ENCODE assay signal across 19 cellular contexts in the genomic region with DNA sequence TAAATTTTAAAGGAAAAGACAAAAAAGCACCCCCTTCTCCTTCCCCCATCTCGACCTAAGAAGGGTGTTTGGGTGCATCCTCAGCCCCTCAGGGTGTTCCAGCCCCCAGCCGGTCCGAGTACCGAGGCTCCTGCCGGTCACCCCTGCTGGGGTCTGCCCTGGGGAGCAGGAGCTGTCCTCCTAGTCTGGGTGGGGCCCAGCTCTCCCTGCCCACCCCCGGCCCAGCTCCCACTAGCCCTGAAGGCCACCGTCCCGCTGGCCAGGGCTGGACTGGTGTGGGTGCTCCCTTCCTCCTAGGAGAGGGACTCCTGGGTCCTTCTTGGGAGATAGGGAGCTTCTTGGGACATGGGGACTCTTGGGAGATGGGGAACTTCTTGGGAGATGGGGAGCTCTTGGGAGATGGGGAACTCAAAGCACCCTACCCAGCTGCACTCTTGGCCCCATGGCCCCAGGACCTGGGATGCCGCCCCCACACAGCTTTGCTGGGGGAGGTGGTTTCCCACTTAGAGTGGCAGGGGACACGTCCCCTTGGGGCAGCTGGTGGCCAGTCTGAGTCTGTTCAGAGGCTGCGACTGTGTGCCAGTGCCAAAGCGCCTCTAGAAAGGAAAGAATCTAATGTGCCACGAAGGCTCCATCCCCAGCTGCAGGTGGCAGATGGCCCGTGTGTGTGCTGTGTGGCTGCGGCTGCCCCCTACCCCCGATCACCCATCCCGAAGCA. TPM values are rescaled to one million over a fixed set of nuclear protein-coding genes. Genes with fewer than 3 reads are reported as not detected.
DNase-seq lines count a peak whose midpoint lies in the region; ATAC-seq, FAIRE-seq and TF ChIP-seq lines count a peak whose summit lies in the region.
"Had no signal": no experiment of that assay in that cellular context is flagged by ENCODE, and none has a peak within 500 bp of the region (broad histone marks: within the 10 kb centered on the region; RNA-seq: fewer than 3 reads in every experiment).

No MANE protein-coding gene starts in this region.

- H3K18ac ChIP-seq in IMR-90 (ENCODE audit: low read depth, low read length): no peak overlapping the region

- H3K9me1 ChIP-seq in IMR-90 (ENCODE audit: insufficient read depth, low read length): no peaks in the 10 kb centered on the region

- no peak overlapping the region for H2AK5ac ChIP-seq in IMR-90 (ENCODE audit: low read depth, low read length)

- no peaks in the 10 kb centered on the region for H3K79me1 ChIP-seq in IMR-90 (ENCODE audit: low read depth in 1 of 2, low read length in 2 of 2)

- no peak overlapping the region for H3K4me3 ChIP-seq in IMR-90 (ENCODE audit: insufficient read depth, low read depth, low read length)
- H3K4me3 ChIP-seq in kidney (ENCODE audit: low read length in 2 of 2): no peak overlapping the region
- H3K4me3 ChIP-seq in spleen: no peak overlapping the region
- no peak overlapping the region for H3K4me3 ChIP-seq in prostate gland
- H3K4me3 ChIP-seq: BLaER1, GM23338, PC-9 had no signal

- POLR2A ChIA-PET in IMR-90 (lab: Charles Lee; ENCODE audit: unreplicated experiment): no interaction called here

- CTCF ChIA-PET in IMR-90 (lab: Yijun Ruan, JAX): no interaction called here

- dilution Hi-C loops in IMR-90 (cut with HindIII; ENCODE audit: low sequenced_read_pairs, unreplicated experiment): no loop called here

- H3K14ac ChIP-seq in IMR-90 (replicated peaks; ENCODE audit: low read depth, low read length): no peak overlapping the region

- ATAC-seq in IMR-90 (ENCODE audit: low read depth) (no peak), GM19397 (IDR thresholded peaks at IDR 0.05; ENCODE audit: unreplicated experiment) (no peak)
- ATAC-seq: GM23338 had no signal

- H3K36me3 ChIP-seq in IMR-90 (ENCODE audit: control insufficient read depth, insufficient read depth, low read length) (no peaks in the 10 kb centered on the region), kidney (ENCODE audit: control insufficient read depth in 1 of 2, insufficient read depth in 2 of 2, low read length in 2 of 2) (no peaks in the 10 kb centered on the region), spleen (no peaks in the 10 kb centered on the region), prostate gland (no peaks in the 10 kb centered on the region)
- H3K36me3 ChIP-seq: BLaER1 had no signal

- no peak overlapping the region for H3K9ac ChIP-seq in IMR-90 (ENCODE audit: low read depth, low read length)
- no peak overlapping the region for H3K9ac ChIP-seq in kidney (ENCODE audit: low read length in 2 of 2)
- H3K9ac ChIP-seq: BLaER1, KMS-11 had no signal

- intact Hi-C loops in IMR-90 (cut with micrococcal nuclease): no loop called here
- intact Hi-C loops in kidney (cut with DNase I): no loop called here
- intact Hi-C loops in spleen (cut with DNase I; ENCODE audit: low total_unique reads): no loop called here
- intact Hi-C loops in prostate gland (cut with DNase I): no loop called here

- H3K9me3 ChIP-seq in IMR-90 (ENCODE audit: control insufficient read depth, insufficient read depth, low read length) (no peaks in the 10 kb centered on the region), kidney (ENCODE audit: control insufficient read depth in 1 of 2, low read length in 2 of 2) (no peaks in the 10 kb centered on the region), spleen (no peaks in the 10 kb centered on the region), prostate gland (no peaks in the 10 kb centered on the region)
- H3K9me3 ChIP-seq: BLaER1 had no signal

- H3K4me1 ChIP-seq in IMR-90 (ENCODE audit: control insufficient read depth, insufficient read depth, low read length) (no peaks in the 10 kb centered on the region), kidney (ENCODE audit: control insufficient read depth in 1 of 2, insufficient read depth in 1 of 2, low read depth in 1 of 2, low read length in 2 of 2) (peaks cover 0 to 2% of the 10 kb centered on the region in 2 donors), spleen (no peaks in the 10 kb centered on the region), prostate gland (replicated peaks) (no peaks in the 10 kb centered on the region)

- H2BK5ac ChIP-seq in IMR-90 (ENCODE audit: low read depth, low read length, poor library complexity, severe bottlenecking): no peak overlapping the region

- DNase-seq in activated CD8-positive, alpha-beta memory T cell treated with anti-CD3 and anti-CD28 coated beads, Interleukin-2, amount 50 U/mL, for 4 hours: peak; percentile 13
- DNase-seq in activated CD8-positive, alpha-beta memory T cell treated with anti-CD3 and anti-CD28 coated beads for 24 hours: no peak
- DNase-seq in IMR-90 (no peak), kidney (peak; percentile 59), spleen (peak; percentile 41), prostate gland (ENCODE audit: low spot score) (no peak), NCI-H1436 (lab: John Stamatoyannopoulos, UW) (no peak)
- DNase-seq: DND-41, NCI-H1092, NCI-H1694, NCI-H510A treated with DMSO at 0.1 percent for 48 hours, NCI-H82, PC-9 had no signal

- no peak overlapping the region for H2AFZ ChIP-seq in IMR-90 (replicated peaks; ENCODE audit: low read length, poor library complexity)
- H2AFZ ChIP-seq: GM23338, PC-9 had no signal

- H4K20me1 ChIP-seq in IMR-90 (ENCODE audit: insufficient read depth, low read length): no peaks in the 10 kb centered on the region
- H4K20me1 ChIP-seq: BLaER1 had no signal

- FAIRE-seq in kidney (lab: Jason Lieb, UNC): no peak
- FAIRE-seq: D721Med, G401.6 had no signal

- BruUV-seq in IMR-90 (replicated peaks; lab: Mats Ljungman, UMichigan): no TSS peak

- H2BK20ac ChIP-seq in IMR-90 (ENCODE audit: low read depth, low read length): no peak overlapping the region

- no peak overlapping the region for H4K8ac ChIP-seq in IMR-90 (ENCODE audit: low read depth in 2 of 2, low read length in 2 of 2)

- WGBS in IMR-90 (ENCODE audit: extremely low coverage in 2 of 2, insufficient read length in 1 of 2), 2 experiments: 91% methylated on average over 9 of the region's 17 CpGs; no CpG with 5 or more reads in 1 of the 2 experiments
- 78 to 89% (median 84%) methylated on average over 10 to 17 of the region's 17 CpGs for WGBS in spleen, 5 donors
- WGBS in prostate gland: 85% methylated on average over 14 of the region's 17 CpGs

- no peak for TF ChIP-seq CTCF in IMR-90 (conservative IDR thresholded peaks at IDR 0.05; ENCODE audit: low read depth, low read length)
- TF ChIP-seq CTCF in kidney (IDR thresholded peaks at IDR 0.05; ENCODE audit: borderline replicate concordance, extremely low read depth, insufficient read depth): no peak
- no peak for TF ChIP-seq CTCF in spleen (IDR thresholded peaks at IDR 0.05 in 8 of 11, conservative IDR thresholded peaks at IDR 0.05 in 3 of 11)
- no peak for TF ChIP-seq CTCF in prostate gland (IDR thresholded peaks at IDR 0.05)

- H3K27me3 ChIP-seq in IMR-90 (ENCODE audit: control insufficient read depth, insufficient read depth, low read length) (no peaks in the 10 kb centered on the region), spleen (replicated peaks in 1 of 7) (no peaks in the 10 kb centered on the region), prostate gland (replicated peaks; ENCODE audit: insufficient read depth) (no peaks in the 10 kb centered on the region)
- H3K27me3 ChIP-seq: BLaER1 had no signal

- H2AK9ac ChIP-seq in IMR-90 (replicated peaks; ENCODE audit: low read depth, low read length, poor library complexity): peak overlapping the region; percentile 24

- H3K4me2 ChIP-seq in IMR-90 (ENCODE audit: low read depth, low read length): no peak overlapping the region
- H3K4me2 ChIP-seq: BLaER1, GM23338, KMS-11, PC-9 had no signal

- no peak overlapping the region for H2BK120ac ChIP-seq in IMR-90 (ENCODE audit: low read depth, low read length)

- H3K27ac ChIP-seq in IMR-90 (ENCODE audit: insufficient read depth, low read length) (no peak overlapping the region), kidney (ENCODE audit: low read depth in 2 of 2, low read length in 2 of 2) (no peak overlapping the region), spleen (no peak overlapping the region), prostate gland (no peak overlapping the region)
- H3K27ac ChIP-seq: BLaER1, KMS-11, PC-9 had no signal

- H2BK15ac ChIP-seq in IMR-90 (ENCODE audit: low read depth, low read length): no peak overlapping the region

- no peak for TF ChIP-seq RAD21 in IMR-90 (IDR thresholded peaks at IDR 0.05; ENCODE audit: low read length)

- H4K91ac ChIP-seq in IMR-90 (ENCODE audit: insufficient read depth, low read depth, low read length): no peak overlapping the region

- no peak overlapping the region for H4K5ac ChIP-seq in IMR-90 (ENCODE audit: low read depth, low read length)

- TF ChIP-seq POLR2A in IMR-90 (IDR thresholded peaks at IDR 0.05; ENCODE audit: low read depth, low read length): no peak
- TF ChIP-seq POLR2A in spleen (IDR thresholded peaks at IDR 0.05): no peak
- TF ChIP-seq POLR2A in prostate gland (IDR thresholded peaks at IDR 0.05): no peak

- no peak overlapping the region for H3K23ac ChIP-seq in IMR-90 (ENCODE audit: low read depth, low read length)

- in situ Hi-C loops in IMR-90 (cut with MboI; ENCODE audit: low sequenced_read_pairs): no loop called here

- no peak overlapping the region for H3K4ac ChIP-seq in IMR-90 (ENCODE audit: low read depth, low read length)

- H3K56ac ChIP-seq in IMR-90 (ENCODE audit: extremely low read depth, insufficient read depth, low read length): no peak overlapping the region

TF ChIP-seq in IMR-90, 13 proteins besides CTCF, POLR2A, EP300 and RAD21 (continues in another document):
- TF ChIP-seq FOS (IDR thresholded peaks at IDR 0.05; ENCODE audit: low read depth, low read length) (no peak), RCOR1 (IDR thresholded peaks at IDR 0.05; ENCODE audit: insufficient replicate concordance, low read length) (no peak), MXI1 (IDR thresholded peaks at IDR 0.05; ENCODE audit: borderline replicate concordance, low read depth, low read length) (no peak), SMC3 (IDR thresholded peaks at IDR 0.05; ENCODE audit: low read depth, low read length) (no peak), MAFK (IDR thresholded peaks at IDR 0.05; ENCODE audit: low read depth, low read length) (no peak)

RNA-seq across cellular contexts. Expression of a gene that starts 44.5 kb away (rescaled TPM):
- 3.0 and 3.6 TPM in 2 replicates for total RNA-seq in IMR-90 (2012; rRNA removed)
- polyA plus RNA-seq in IMR-90 (2012; rRNA removed): 3.5 and 4.2 TPM in 2 replicates
- polyA plus RNA-seq in IMR-90 (2012; cell fraction: cytosol; rRNA removed): 2.4 and 3.1 TPM in 2 replicates
- polyA plus RNA-seq in IMR-90 (2012; cell fraction: nucleus; rRNA removed; ENCODE audit: low replicate concordance): 12.6 and 13.7 TPM in 2 replicates
- 24.7 TPM for total RNA-seq in kidney
- 9.0 TPM for polyA plus RNA-seq in kidney (ENCODE audit: insufficient read depth, low read depth, low replicate concordance)
- total RNA-seq in spleen: 10 to 100 TPM in 2 of 7 donors, 1 to 10 TPM in 5; 5.9 to 13.5 (median 8.4) TPM
- polyA plus RNA-seq in spleen: 1 to 10 TPM; 1.9 to 5.8 (median 2.2) TPM
- total RNA-seq in prostate gland: 10 to 100 TPM; 18.6 to 21.0 TPM

RNA-seq across cellular contexts. Expression of a gene that starts 44.8 kb away (rescaled TPM):
- total RNA-seq in IMR-90 (2012; rRNA removed): 47.1 and 51.7 TPM in 2 replicates
- 232 and 240 TPM in 2 replicates for polyA plus RNA-seq in IMR-90 (2012; rRNA removed)
- polyA plus RNA-seq in IMR-90 (2012; cell fraction: cytosol; rRNA removed): 56.5 and 249 TPM in 2 replicates
- 139 and 335 TPM in 2 replicates for polyA plus RNA-seq in IMR-90 (2012; cell fraction: nucleus; rRNA removed; ENCODE audit: low replicate concordance)
- total RNA-seq in kidney: 162 TPM
- polyA plus RNA-seq in kidney (ENCODE audit: insufficient read depth, low read depth, low replicate concordance): 158 TPM
- 100 to 1,000 TPM in 3 of 7 donors, 10 to 100 TPM in 4; 70.1 to 131 (median 91.8) TPM for total RNA-seq in spleen
- polyA plus RNA-seq in spleen: 10 to 100 TPM; 51.1 to 77.0 (median 68.7) TPM
- 10 to 100 TPM; 86.1 to 97.0 TPM for total RNA-seq in prostate gland

Comparison
In these comparisons a context has a peak if more than half of its experiments do, and no peak if none do; other contexts are left out.
1. DNase-seq: peak in activated CD8-positive, alpha-beta memory T cell treated with anti-CD3 and anti-CD28 coated beads, Interleukin-2, amount 50 U/mL, for 4 hours (single experiment), kidney (single experiment) and spleen (single experiment); none in activated CD8-positive, alpha-beta memory T cell treated with anti-CD3 and anti-CD28 coated beads for 24 hours (single experiment), IMR-90 (single experiment), prostate gland (single experiment) and NCI-H1436 (single experiment).